In genomic region chr22:22949953-22950352, GRCh38 we compare ENCODE assay signal across 15 cellular contexts.
DNase-seq lines count a peak whose midpoint lies in the region; ATAC-seq, FAIRE-seq and TF ChIP-seq lines count a peak whose summit lies in the region.
"Had no signal": no experiment of that assay in that cellular context is flagged by ENCODE, and none has a peak within 500 bp of the region (broad histone marks: within the 10 kb centered on the region; RNA-seq: fewer than 3 reads in every experiment).

No MANE protein-coding gene starts in this region.

- CTCF ChIA-PET in GM10248 (lab: Yijun Ruan, JAX), result interaction anchor here (1.1 to 4.7 kb wide), 8 partner anchors 8 to 180 kb away, joined by 3 to 27 read pairs (median 5); no protein-coding TSS in a partner anchor

- peak; percentile 2 for DNase-seq in GM10248 (ENCODE audit: extremely low spot score)
- DNase-seq in hepatocyte (ENCODE audit: low spot score), result peak; percentile 1
- no peak for DNase-seq in urothelium cell line (ENCODE audit: low spot score)
- DNase-seq in heart right ventricle, result no peak
- DNase-seq: Caco-2; CD8-positive, alpha-beta memory T cell; H9 had no signal

- H3K4me2 ChIP-seq in OCI-LY1 (ENCODE audit: low read length) (no peak overlapping the region), hepatocyte (no peak overlapping the region)
- H3K4me2 ChIP-seq: A549, GM23338 had no signal

- peak; percentile 20 for FAIRE-seq in urothelium cell line (lab: Jason Lieb, UNC)
- FAIRE-seq: A549, GM12878 had no signal

- TF ChIP-seq CTCF in GM10248 (IDR thresholded peaks at IDR 0.05; ENCODE audit: control extremely low read depth, extremely low read depth, low read depth, missing control alignments) (no peak), OCI-LY1 (IDR thresholded peaks at IDR 0.05; ENCODE audit: low read length) (no peak), hepatocyte (IDR thresholded peaks at IDR 0.05; ENCODE audit: poor library complexity) (no peak), heart right ventricle (IDR thresholded peaks at IDR 0.05) (no peak)

- no peaks in the 10 kb centered on the region for H3K9me3 ChIP-seq in OCI-LY1 (ENCODE audit: low read length)
- H3K9me3 ChIP-seq in hepatocyte (ENCODE audit: low read depth), result no peaks in the 10 kb centered on the region
- no peaks in the 10 kb centered on the region for H3K9me3 ChIP-seq in heart right ventricle
- H3K9me3 ChIP-seq: A549, Caco-2 had no signal

- H3K27ac ChIP-seq in OCI-LY1 (ENCODE audit: low read depth, low read length, poor library complexity, severe bottlenecking), result peak overlapping the region; percentile 99
- no peak overlapping the region for H3K27ac ChIP-seq in hepatocyte
- H3K27ac ChIP-seq in heart right ventricle, result no peak overlapping the region
- H3K27ac ChIP-seq: A549, HL-60 had no signal

- H3F3A ChIP-seq in OCI-LY1 (ENCODE audit: insufficient read depth, low read length), result peaks cover 5% of the 10 kb centered on the region; the same call in 1 of the 2 replicates

- no peak overlapping the region for H2AFZ ChIP-seq in OCI-LY1 (ENCODE audit: low read length)
- no peak overlapping the region for H2AFZ ChIP-seq in hepatocyte
- H2AFZ ChIP-seq: GM23338 had no signal

- no peaks in the 10 kb centered on the region for H3K9me2 ChIP-seq in OCI-LY1 (ENCODE audit: low read depth, low read length)
- H3K9me2 ChIP-seq in hepatocyte (replicated peaks; ENCODE audit: insufficient read depth), result no peaks in the 10 kb centered on the region

- intact Hi-C loops in heart right ventricle (cut with DNase I), result loop anchor here in 9 of 10 donors (2.0 to 10.0 kb wide), 12 partner anchors 95 to 595 kb away; no protein-coding TSS in a partner anchor

- no peaks in the 10 kb centered on the region for H3K27me3 ChIP-seq in OCI-LY1 (ENCODE audit: insufficient read depth, low read length)
- peaks cover 9% of the 10 kb centered on the region for H3K27me3 ChIP-seq in hepatocyte
- peaks cover 0 to 78% (median 52%) of the 10 kb centered on the region in 7 donors for H3K27me3 ChIP-seq in heart right ventricle
- H3K27me3 ChIP-seq: BLaER1 had no signal

- peaks cover 94% of the 10 kb centered on the region for H3K4me1 ChIP-seq in OCI-LY1 (ENCODE audit: insufficient read depth, low read length, severe bottlenecking)
- peaks cover 4% of the 10 kb centered on the region for H3K4me1 ChIP-seq in hepatocyte (ENCODE audit: insufficient read depth)
- H3K4me1 ChIP-seq in heart right ventricle, result peaks cover 0 to 12% (median 0%) of the 10 kb centered on the region in 9 donors
- H3K4me1 ChIP-seq: A549, Caco-2 had no signal

- ATAC-seq in GM21737 (IDR thresholded peaks at IDR 0.05; ENCODE audit: unreplicated experiment) (no peak), HG02759 (IDR thresholded peaks at IDR 0.05; ENCODE audit: unreplicated experiment) (no peak), heart right ventricle (no peak)
- ATAC-seq: A549, GM12878, GM23338 had no signal

- 86% methylated on average over 1 of the region's 1 CpG for WGBS in hepatocyte (ENCODE audit: low lambda C conversion rate, missing lambda C conversion rate)
- 95 to 100% methylated on average over 1 of the region's 1 CpG for WGBS in heart right ventricle, 2 donors

- H3K4me3 ChIP-seq in OCI-LY1 (ENCODE audit: low read depth, low read length, poor library complexity, severe bottlenecking), result no peak overlapping the region
- no peak overlapping the region for H3K4me3 ChIP-seq in hepatocyte
- H3K4me3 ChIP-seq in heart right ventricle, result no peak overlapping the region
- H3K4me3 ChIP-seq: A549, BLaER1, GM12878, GM23338 had no signal

- POLR2A ChIA-PET in GM10248 (lab: Yijun Ruan, JAX), result interaction anchor here (0.6 kb wide), 1 partner anchor 306 kb away, joined by 3 read pairs; no protein-coding TSS in a partner anchor

- H3K9ac ChIP-seq in OCI-LY1 (ENCODE audit: low read length), result peak overlapping the region; percentile 52
- H3K9ac ChIP-seq: BLaER1 had no signal

- H3K79me2 ChIP-seq in OCI-LY1 (ENCODE audit: insufficient read depth, low read length) (no peaks in the 10 kb centered on the region), hepatocyte (no peaks in the 10 kb centered on the region)

- no peaks in the 10 kb centered on the region for H4K20me1 ChIP-seq in OCI-LY1 (ENCODE audit: insufficient read depth, low read length)
- no peaks in the 10 kb centered on the region for H4K20me1 ChIP-seq in hepatocyte (ENCODE audit: insufficient read depth, poor library complexity, severe bottlenecking)
- H4K20me1 ChIP-seq: BLaER1 had no signal

- H3K36me3 ChIP-seq in OCI-LY1 (ENCODE audit: insufficient read depth, low read length), result no peaks in the 10 kb centered on the region
- no peaks in the 10 kb centered on the region for H3K36me3 ChIP-seq in hepatocyte (replicated peaks; ENCODE audit: insufficient read depth, low read depth)
- H3K36me3 ChIP-seq in heart right ventricle, result no peaks in the 10 kb centered on the region
- H3K36me3 ChIP-seq: BLaER1 had no signal

Comparison
In these comparisons a context has a peak if more than half of its experiments do, and no peak if none do; other contexts are left out.
1. DNase-seq: peak in GM10248 (single experiment) and hepatocyte (single experiment); none in urothelium cell line (single experiment) and heart right ventricle (0 of 2).